Comparison of ENCODE assay signal across 19 cellular contexts in genomic region chr5:100110497-100110896, GRCh38.
"Had no signal": no experiment of that assay in that cellular context is flagged by ENCODE, and none has a peak within 500 bp of the region (broad histone marks: within the 10 kb centered on the region; RNA-seq: fewer than 3 reads in every experiment).

No MANE protein-coding gene starts in this region.

- H3K27ac ChIP-seq: coronary artery, esophagus squamous epithelium, gastrocnemius medialis, pancreas, right lobe of liver, transverse colon, vagina had no signal

- DNase-seq: dermis blood vessel endothelial cell; effector memory CD4-positive, alpha-beta T cell; erythroblast; esophagus squamous epithelium; gastrocnemius medialis; head of caudate nucleus; kidney; natural killer cell; pancreas; right lobe of liver; small intestine; stimulated activated CD4-positive, alpha-beta T cell treated with anti-CD3 and anti-CD28 coated beads, Interleukin-15, amount 100 ng/mL, for 24 hours; stimulated activated CD4-positive, alpha-beta T cell treated with anti-CD3 and anti-CD28 coated beads, Interleukin-2, amount 100 ng/mL, for 48 hours; stimulated activated naive B cell treated with anti-CD40 and anti-IgM and Interleukin-4, amounts not matched to agents 10 μg/mL and 1 μg/mL and 100 μg/mL, for 72 hours; transverse colon had no signal

- H3K4me1 ChIP-seq: esophagus squamous epithelium, gastrocnemius medialis, pancreas, right lobe of liver, transverse colon, vagina had no signal

- H3K4me3 ChIP-seq: coronary artery, esophagus squamous epithelium, gastrocnemius medialis, lung, pancreas, right lobe of liver, transverse colon, vagina had no signal

- H3K9me3 ChIP-seq: esophagus squamous epithelium, gastrocnemius medialis, pancreas, right lobe of liver, vagina had no signal

- H3K27me3 ChIP-seq: esophagus squamous epithelium, gastrocnemius medialis, pancreas, right lobe of liver, transverse colon, vagina had no signal

- H3K36me3 ChIP-seq: esophagus squamous epithelium, gastrocnemius medialis, pancreas, right lobe of liver, transverse colon, vagina had no signal

- ATAC-seq: gastrocnemius medialis; left lobe of liver; natural killer cell; pancreas; right lobe of liver; stimulated activated naive B cell treated with anti-CD40 and anti-IgM and Interleukin-4, amounts not matched to agents 10 μg/mL and 1 μg/mL and 100 μg/mL, for 72 hours had no signal
